In genomic region chr2:161990036-161990435, GRCh38 we compare ENCODE assay signal across 18 cellular contexts.
"Had no signal": no experiment of that assay in that cellular context is flagged by ENCODE, and none has a peak within 500 bp of the region (broad histone marks: within the 10 kb centered on the region; RNA-seq: fewer than 3 reads in every experiment).

No MANE protein-coding gene starts in this region.

- H3K9me3 ChIP-seq: esophagus muscularis mucosa, gastroesophageal sphincter, stomach, thoracic aorta, transverse colon had no signal

- H3K4me3 ChIP-seq: dorsolateral prefrontal cortex, esophagus muscularis mucosa, gastroesophageal sphincter, lung, stomach, thoracic aorta, transverse colon had no signal

- ATAC-seq: gastroesophageal sphincter, left ventricle myocardium superior, sciatic nerve had no signal

- H3K27ac ChIP-seq: dorsolateral prefrontal cortex, esophagus muscularis mucosa, gastroesophageal sphincter, parathyroid adenoma, stomach, thoracic aorta, transverse colon had no signal

- H3K36me3 ChIP-seq: gastroesophageal sphincter, stomach, thoracic aorta, transverse colon had no signal

- H3K9ac ChIP-seq: parathyroid adenoma had no signal

- H3K27me3 ChIP-seq: dorsolateral prefrontal cortex, esophagus muscularis mucosa, stomach, transverse colon had no signal

- H2AFZ ChIP-seq: parathyroid adenoma had no signal

- DNase-seq: cortex of kidney; dorsolateral prefrontal cortex; effector CD8-positive, alpha-beta T cell; glutamatergic neuron; kidney; left cardiac atrium; left ventricle myocardium superior; naive B cell; stimulated activated naive CD4-positive, alpha-beta T cell; stomach; substantia nigra; transverse colon had no signal

- FAIRE-seq: kidney had no signal

- H3K79me2 ChIP-seq: parathyroid adenoma had no signal

- H3K4me1 ChIP-seq: esophagus muscularis mucosa, gastroesophageal sphincter, parathyroid adenoma, stomach, transverse colon had no signal
